15 cellular contexts compared by ENCODE assay signal in genomic region chr4:161546902-161547301, GRCh38.
"Had no signal": no experiment of that assay in that cellular context is flagged by ENCODE, and none has a peak within 500 bp of the region (broad histone marks: within the 10 kb centered on the region; RNA-seq: fewer than 3 reads in every experiment).

No MANE protein-coding gene starts in this region.

- H3K4me1 ChIP-seq: thyroid gland, uterus had no signal

- H3K4me3 Mint-ChIP-seq: activated CD4-positive, alpha-beta memory T cell treated with anti-CD3 and anti-CD28 coated beads, Interleukin-2, amount 10 ng/mL, durations not matched to agents 7 days and 5 days; activated naive CD8-positive, alpha-beta T cell treated with anti-CD3 and anti-CD28 coated beads for 36 hours; dendritic cell treated with granulocyte-macrophage colony-stimulating factor and Interleukin-4, amounts not matched to agents 40 ng/mL and 50 ng/mL, for 4 days; effector memory CD8-positive, alpha-beta T cell; immature natural killer cell; naive thymus-derived CD8-positive, alpha-beta T cell had no signal

- H3K27me3 ChIP-seq: neutrophil, thyroid gland, uterus had no signal

- DNase-seq: activated CD4-positive, alpha-beta memory T cell treated with anti-CD3 and anti-CD28 coated beads, Interleukin-2, amount 10 ng/mL, durations not matched to agents 7 days and 5 days; activated gamma-delta T cell treated with Interleukin-2 at 50 U/mL for 16 hours; activated naive CD8-positive, alpha-beta T cell treated with anti-CD3 and anti-CD28 coated beads for 36 hours; activated T-cell treated with anti-CD3 and anti-CD28 coated beads, Interleukin-2, amount 50 U/mL, for 48 hours; aorta; caudate nucleus; effector memory CD8-positive, alpha-beta T cell; immature natural killer cell; naive thymus-derived CD8-positive, alpha-beta T cell; posterior cingulate gyrus; thyroid gland; uterus had no signal

- H3K4me1 Mint-ChIP-seq: activated CD4-positive, alpha-beta memory T cell treated with anti-CD3 and anti-CD28 coated beads, Interleukin-2, amount 10 ng/mL, durations not matched to agents 7 days and 5 days; activated naive CD8-positive, alpha-beta T cell treated with anti-CD3 and anti-CD28 coated beads for 36 hours; immature natural killer cell; naive thymus-derived CD8-positive, alpha-beta T cell had no signal

- H3K36me3 ChIP-seq: neutrophil, thyroid gland, uterus had no signal

- H3K4me3 ChIP-seq: skin epidermis, thyroid gland, uterus had no signal

- H3K9me3 ChIP-seq: neutrophil, thyroid gland, uterus had no signal

- H3K9me3 Mint-ChIP-seq: dendritic cell treated with granulocyte-macrophage colony-stimulating factor and Interleukin-4, amounts not matched to agents 40 ng/mL and 50 ng/mL, for 4 days had no signal

- H3K27ac ChIP-seq: neutrophil, skin epidermis, thyroid gland, uterus had no signal

- H3K27ac Mint-ChIP-seq: activated CD4-positive, alpha-beta memory T cell treated with anti-CD3 and anti-CD28 coated beads, Interleukin-2, amount 10 ng/mL, durations not matched to agents 7 days and 5 days; activated naive CD8-positive, alpha-beta T cell treated with anti-CD3 and anti-CD28 coated beads for 36 hours; dendritic cell treated with granulocyte-macrophage colony-stimulating factor and Interleukin-4, amounts not matched to agents 40 ng/mL and 50 ng/mL, for 4 days; effector memory CD8-positive, alpha-beta T cell; immature natural killer cell; naive thymus-derived CD8-positive, alpha-beta T cell had no signal

- H3K27me3 Mint-ChIP-seq: activated CD4-positive, alpha-beta memory T cell treated with anti-CD3 and anti-CD28 coated beads, Interleukin-2, amount 10 ng/mL, durations not matched to agents 7 days and 5 days; activated naive CD8-positive, alpha-beta T cell treated with anti-CD3 and anti-CD28 coated beads for 36 hours; dendritic cell treated with granulocyte-macrophage colony-stimulating factor and Interleukin-4, amounts not matched to agents 40 ng/mL and 50 ng/mL, for 4 days; effector memory CD8-positive, alpha-beta T cell; naive thymus-derived CD8-positive, alpha-beta T cell had no signal

- H3K36me3 Mint-ChIP-seq: activated naive CD8-positive, alpha-beta T cell treated with anti-CD3 and anti-CD28 coated beads for 36 hours; immature natural killer cell; naive thymus-derived CD8-positive, alpha-beta T cell had no signal
